Comparison of ENCODE assay signal across 1 cellular context in the genomic region with DNA sequence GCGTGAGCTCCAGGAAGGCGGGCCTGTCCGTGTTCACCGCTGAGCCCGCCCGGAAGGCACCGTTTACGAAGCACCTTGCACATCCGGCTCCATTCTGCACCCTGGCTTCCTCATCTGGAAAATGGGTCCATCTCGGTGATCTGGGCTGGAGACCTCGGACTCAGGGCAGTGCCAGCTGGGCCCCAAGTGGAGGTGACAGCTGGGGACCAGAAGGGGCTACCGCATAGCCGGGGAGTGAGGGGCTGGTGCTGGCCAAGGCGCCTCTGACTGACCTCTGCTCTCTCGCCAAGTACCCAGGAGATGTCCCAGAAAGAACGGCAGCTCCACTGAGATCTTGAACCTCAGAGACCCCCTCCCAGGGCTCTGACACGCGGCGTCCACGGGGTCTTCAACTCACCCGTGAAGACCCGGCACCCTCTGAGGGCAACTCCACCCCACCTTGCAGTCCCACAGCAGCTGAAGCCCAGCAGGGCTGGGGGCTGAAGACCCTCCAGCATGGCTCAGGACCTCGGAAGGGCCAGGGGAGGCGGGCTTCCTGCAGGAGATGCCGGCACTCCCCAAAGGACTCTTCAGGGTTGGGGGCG.
TF ChIP-seq lines count a peak whose summit lies in the region.

No MANE protein-coding gene starts in this region.

TF ChIP-seq in GM23338, 12 proteins besides CTCF, POLR2A, EP300 and RAD21 (continued from another document):
- TF ChIP-seq, protein P1, sequence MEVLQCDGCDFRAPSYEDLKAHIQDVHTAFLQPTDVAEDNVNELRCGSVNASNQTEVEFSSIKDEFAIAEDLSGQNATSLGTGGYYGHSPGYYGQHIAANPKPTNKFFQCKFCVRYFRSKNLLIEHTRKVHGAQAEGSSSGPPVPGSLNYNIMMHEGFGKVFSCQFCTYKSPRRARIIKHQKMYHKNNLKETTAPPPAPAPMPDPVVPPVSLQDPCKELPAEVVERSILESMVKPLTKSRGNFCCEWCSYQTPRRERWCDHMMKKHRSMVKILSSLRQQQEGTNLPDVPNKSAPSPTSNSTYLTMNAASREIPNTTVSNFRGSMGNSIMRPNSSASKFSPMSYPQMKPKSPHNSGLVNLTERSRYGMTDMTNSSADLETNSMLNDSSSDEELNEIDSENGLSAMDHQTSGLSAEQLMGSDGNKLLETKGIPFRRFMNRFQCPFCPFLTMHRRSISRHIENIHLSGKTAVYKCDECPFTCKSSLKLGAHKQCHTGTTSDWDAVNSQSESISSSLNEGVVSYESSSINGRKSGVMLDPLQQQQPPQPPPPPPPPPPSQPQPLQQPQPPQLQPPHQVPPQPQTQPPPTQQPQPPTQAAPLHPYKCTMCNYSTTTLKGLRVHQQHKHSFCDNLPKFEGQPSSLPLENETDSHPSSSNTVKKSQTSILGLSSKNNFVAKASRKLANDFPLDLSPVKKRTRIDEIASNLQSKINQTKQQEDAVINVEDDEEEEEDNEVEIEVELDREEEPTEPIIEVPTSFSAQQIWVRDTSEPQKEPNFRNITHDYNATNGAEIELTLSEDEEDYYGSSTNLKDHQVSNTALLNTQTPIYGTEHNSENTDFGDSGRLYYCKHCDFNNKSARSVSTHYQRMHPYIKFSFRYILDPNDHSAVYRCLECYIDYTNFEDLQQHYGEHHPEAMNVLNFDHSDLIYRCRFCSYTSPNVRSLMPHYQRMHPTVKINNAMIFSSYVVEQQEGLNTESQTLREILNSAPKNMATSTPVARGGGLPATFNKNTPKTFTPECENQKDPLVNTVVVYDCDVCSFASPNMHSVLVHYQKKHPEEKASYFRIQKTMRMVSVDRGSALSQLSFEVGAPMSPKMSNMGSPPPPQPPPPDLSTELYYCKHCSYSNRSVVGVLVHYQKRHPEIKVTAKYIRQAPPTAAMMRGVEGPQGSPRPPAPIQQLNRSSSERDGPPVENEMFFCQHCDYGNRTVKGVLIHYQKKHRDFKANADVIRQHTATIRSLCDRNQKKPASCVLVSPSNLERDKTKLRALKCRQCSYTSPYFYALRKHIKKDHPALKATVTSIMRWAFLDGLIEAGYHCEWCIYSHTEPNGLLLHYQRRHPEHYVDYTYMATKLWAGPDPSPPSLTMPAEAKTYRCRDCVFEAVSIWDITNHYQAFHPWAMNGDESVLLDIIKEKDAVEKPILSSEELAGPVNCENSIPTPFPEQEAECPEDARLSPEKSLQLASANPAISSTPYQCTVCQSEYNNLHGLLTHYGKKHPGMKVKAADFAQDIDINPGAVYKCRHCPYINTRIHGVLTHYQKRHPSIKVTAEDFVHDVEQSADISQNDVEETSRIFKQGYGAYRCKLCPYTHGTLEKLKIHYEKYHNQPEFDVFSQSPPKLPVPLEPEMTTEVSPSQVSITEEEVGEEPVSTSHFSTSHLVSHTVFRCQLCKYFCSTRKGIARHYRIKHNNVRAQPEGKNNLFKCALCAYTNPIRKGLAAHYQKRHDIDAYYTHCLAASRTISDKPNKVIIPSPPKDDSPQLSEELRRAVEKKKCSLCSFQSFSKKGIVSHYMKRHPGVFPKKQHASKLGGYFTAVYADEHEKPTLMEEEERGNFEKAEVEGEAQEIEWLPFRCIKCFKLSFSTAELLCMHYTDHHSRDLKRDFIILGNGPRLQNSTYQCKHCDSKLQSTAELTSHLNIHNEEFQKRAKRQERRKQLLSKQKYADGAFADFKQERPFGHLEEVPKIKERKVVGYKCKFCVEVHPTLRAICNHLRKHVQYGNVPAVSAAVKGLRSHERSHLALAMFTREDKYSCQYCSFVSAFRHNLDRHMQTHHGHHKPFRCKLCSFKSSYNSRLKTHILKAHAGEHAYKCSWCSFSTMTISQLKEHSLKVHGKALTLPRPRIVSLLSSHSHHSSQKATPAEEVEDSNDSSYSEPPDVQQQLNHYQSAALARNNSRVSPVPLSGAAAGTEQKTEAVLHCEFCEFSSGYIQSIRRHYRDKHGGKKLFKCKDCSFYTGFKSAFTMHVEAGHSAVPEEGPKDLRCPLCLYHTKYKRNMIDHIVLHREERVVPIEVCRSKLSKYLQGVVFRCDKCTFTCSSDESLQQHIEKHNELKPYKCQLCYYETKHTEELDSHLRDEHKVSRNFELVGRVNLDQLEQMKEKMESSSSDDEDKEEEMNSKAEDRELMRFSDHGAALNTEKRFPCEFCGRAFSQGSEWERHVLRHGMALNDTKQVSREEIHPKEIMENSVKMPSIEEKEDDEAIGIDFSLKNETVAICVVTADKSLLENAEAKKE (CRISPR knock-in tag; IDR thresholded peaks at IDR 0.05): no peak
- TF ChIP-seq, protein P2, sequence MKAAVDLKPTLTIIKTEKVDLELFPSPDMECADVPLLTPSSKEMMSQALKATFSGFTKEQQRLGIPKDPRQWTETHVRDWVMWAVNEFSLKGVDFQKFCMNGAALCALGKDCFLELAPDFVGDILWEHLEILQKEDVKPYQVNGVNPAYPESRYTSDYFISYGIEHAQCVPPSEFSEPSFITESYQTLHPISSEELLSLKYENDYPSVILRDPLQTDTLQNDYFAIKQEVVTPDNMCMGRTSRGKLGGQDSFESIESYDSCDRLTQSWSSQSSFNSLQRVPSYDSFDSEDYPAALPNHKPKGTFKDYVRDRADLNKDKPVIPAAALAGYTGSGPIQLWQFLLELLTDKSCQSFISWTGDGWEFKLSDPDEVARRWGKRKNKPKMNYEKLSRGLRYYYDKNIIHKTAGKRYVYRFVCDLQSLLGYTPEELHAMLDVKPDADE (IDR thresholded peaks at IDR 0.05): no peak
- no peak for TF ChIP-seq STAT1 (IDR thresholded peaks at IDR 0.05; ENCODE audit: unreplicated experiment)
